ENCODE assay signal across 24 cellular contexts in the genomic region with DNA sequence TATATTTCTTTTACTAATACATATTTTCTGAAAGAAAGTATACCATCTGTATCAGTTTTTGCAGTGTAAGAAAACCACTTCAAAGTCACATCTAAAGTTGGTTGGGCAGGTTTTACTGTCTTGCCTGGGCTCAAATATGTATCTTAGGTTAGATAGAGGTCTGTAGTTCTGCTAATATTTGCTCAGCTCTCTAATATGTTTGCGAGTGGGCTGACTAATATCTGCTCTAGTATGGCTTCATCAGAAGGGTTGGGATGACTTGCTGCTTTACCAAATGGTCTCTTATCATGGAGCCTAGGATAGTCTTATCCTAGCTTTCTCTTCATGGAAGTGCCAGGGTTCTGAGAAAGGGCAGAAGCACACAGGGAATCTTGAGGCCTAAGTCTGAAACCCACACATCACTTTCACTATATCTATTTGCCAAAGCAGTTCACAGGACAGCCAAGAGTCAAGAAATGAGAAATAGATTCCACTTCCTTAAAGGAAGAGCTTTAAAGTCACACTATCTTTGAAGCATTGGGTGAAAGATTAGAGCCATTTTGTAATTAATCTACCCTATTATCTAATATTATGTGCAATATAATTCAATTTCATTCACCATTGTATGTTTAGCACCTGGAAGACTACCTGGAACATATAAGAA.
A peak's percentile ranks its signal among the peaks of the same experiment; 100 is the strongest.
DNase-seq lines count a peak whose midpoint lies in the region; ATAC-seq and TF ChIP-seq lines count a peak whose summit lies in the region.
"Had no signal": no experiment of that assay in that cellular context is flagged by ENCODE, and none has a peak within 500 bp of the region (broad histone marks: within the 10 kb centered on the region; RNA-seq: fewer than 3 reads in every experiment).

No MANE protein-coding gene starts in this region.

- DNase-seq in Caco-2 (peak; percentile 32 to 36), NCI-H69 (lab: John Stamatoyannopoulos, UW) (peak; percentile 17), colonic mucosa (no peak), uterus (no peak)
- DNase-seq in T-helper 2 cell treated with Interferon-gamma antibody and Interleukin-4, amounts not matched to agents 5 μg/mL and 100 μg/mL, for 36 hours (ENCODE audit: low spot score), result no peak
- no peak for DNase-seq in activated T-cell treated with anti-CD3 and anti-CD28 coated beads, Interleukin-2, amount 50 U/mL, for 48 hours
- DNase-seq: activated CD4-positive, alpha-beta T cell treated with anti-CD3 and anti-CD28 coated beads, Interleukin-2, amount 10 ng/mL, durations not matched to agents 7 days and 5 days; activated CD8-positive, alpha-beta memory T cell treated with anti-CD3 and anti-CD28 coated beads, Interleukin-2, amount 50 U/mL, for 48 hours; activated gamma-delta T cell; DMS79; gastrocnemius medialis; Kasumi-1; left cardiac atrium; NCI-H1105 treated with DMSO at 0.1 percent for 48 hours; NK-92 treated with Interleukin-12 subunit alpha and Interleukin-12 subunit beta, amount 100 ng/mL, for 24 hours; stimulated activated CD4-positive, alpha-beta T cell treated with anti-CD3 and anti-CD28 coated beads, Interleukin-1b, Interleukin-23, amount 100 ng/mL, for 48 hours; stimulated activated naive CD4-positive, alpha-beta T cell treated with Interleukin-2 at 50 U/mL for 16 hours; SW 1271; tibial artery had no signal

- CTCF ChIA-PET in Caco-2 (lab: Charles Lee), result interaction anchor here (0.7 kb wide), 1 partner anchor 907 kb away, joined by 3 read pairs; no protein-coding TSS in a partner anchor

- H3K27ac Mint-ChIP-seq in Caco-2 (ENCODE audit: unreplicated experiment), result no peak overlapping the region
- H3K27ac Mint-ChIP-seq in T-helper 2 cell treated with Interferon-gamma antibody and Interleukin-4, amounts not matched to agents 5 μg/mL and 100 μg/mL, for 36 hours, result no peak overlapping the region
- H3K27ac Mint-ChIP-seq: activated CD4-positive, alpha-beta T cell treated with anti-CD3 and anti-CD28 coated beads, Interleukin-2, amount 10 ng/mL, durations not matched to agents 7 days and 5 days; nephron had no signal

- TF ChIP-seq CTCF in Caco-2 (IDR thresholded peaks at IDR 0.05; ENCODE audit: insufficient read depth in 1 of 2, low read depth in 1 of 2, low read length in 1 of 2, severe bottlenecking in 1 of 2, unreplicated experiment in 1 of 2) (no peak), colonic mucosa (IDR thresholded peaks at IDR 0.05) (no peak), uterus (IDR thresholded peaks at IDR 0.05) (no peak)

- no peaks in the 10 kb centered on the region for H3K27me3 Mint-ChIP-seq in Caco-2 (ENCODE audit: insufficient read depth, unreplicated experiment)
- no peaks in the 10 kb centered on the region for H3K27me3 Mint-ChIP-seq in T-helper 2 cell treated with Interferon-gamma antibody and Interleukin-4, amounts not matched to agents 5 μg/mL and 100 μg/mL, for 36 hours (ENCODE audit: low read depth)
- H3K27me3 Mint-ChIP-seq: activated CD4-positive, alpha-beta T cell treated with anti-CD3 and anti-CD28 coated beads, Interleukin-2, amount 10 ng/mL, durations not matched to agents 7 days and 5 days had no signal

- no peak overlapping the region for H3K4me3 ChIP-seq in Caco-2 (ENCODE audit: low read depth, low read length)
- H3K4me3 ChIP-seq in colonic mucosa, result no peak overlapping the region
- no peak overlapping the region for H3K4me3 ChIP-seq in uterus
- H3K4me3 ChIP-seq: gastrocnemius medialis, HAP-1, tibial artery had no signal

- ATAC-seq in GM18511 (IDR thresholded peaks at IDR 0.05; ENCODE audit: unreplicated experiment) (peak; percentile 34), HG02885 (IDR thresholded peaks at IDR 0.05; ENCODE audit: poor library complexity, unreplicated experiment) (peak; percentile 53)
- ATAC-seq: gastrocnemius medialis, left cardiac atrium had no signal

- intact Hi-C loops in Caco-2 (cut with micrococcal nuclease; ENCODE audit: unreplicated experiment) (loop anchor here (5.0 kb wide), 1 partner anchor 856 kb away; no protein-coding TSS in a partner anchor), colonic mucosa (cut with DNase I) (no loop called here), uterus (cut with DNase I; ENCODE audit: low total_unique reads) (no loop called here)

- TF ChIP-seq POLR2A in uterus (IDR thresholded peaks at IDR 0.05), result no peak

- BruUV-seq in Caco-2 (replicated peaks; lab: Mats Ljungman, UMichigan), result no TSS peak

- H3K4me1 ChIP-seq in Caco-2, result no peaks in the 10 kb centered on the region
- no peaks in the 10 kb centered on the region for H3K4me1 ChIP-seq in colonic mucosa
- no peaks in the 10 kb centered on the region for H3K4me1 ChIP-seq in uterus
- H3K4me1 ChIP-seq: gastrocnemius medialis, HAP-1, parathyroid adenoma, tibial artery had no signal

- no peak overlapping the region for H3K9ac ChIP-seq in colonic mucosa (ENCODE audit: low read depth in 2 of 2, low read length in 2 of 2)
- H3K9ac ChIP-seq: parathyroid adenoma had no signal

- H3K9me3 ChIP-seq in Caco-2 (no peaks in the 10 kb centered on the region), colonic mucosa (no peaks in the 10 kb centered on the region), uterus (no peaks in the 10 kb centered on the region)
- H3K9me3 ChIP-seq: gastrocnemius medialis, HAP-1, tibial artery had no signal

- POLR2A ChIA-PET in Caco-2 (lab: Charles Lee), result no interaction called here

- no peaks in the 10 kb centered on the region for H3K36me3 Mint-ChIP-seq in Caco-2 (ENCODE audit: insufficient read depth, unreplicated experiment)
- H3K36me3 Mint-ChIP-seq in T-helper 2 cell treated with Interferon-gamma antibody and Interleukin-4, amounts not matched to agents 5 μg/mL and 100 μg/mL, for 36 hours (ENCODE audit: low read depth), result no peaks in the 10 kb centered on the region

- no peaks in the 10 kb centered on the region for H3K9me3 Mint-ChIP-seq in Caco-2 (ENCODE audit: unreplicated experiment)
- no peaks in the 10 kb centered on the region for H3K9me3 Mint-ChIP-seq in T-helper 2 cell treated with Interferon-gamma antibody and Interleukin-4, amounts not matched to agents 5 μg/mL and 100 μg/mL, for 36 hours
- H3K9me3 Mint-ChIP-seq: activated CD4-positive, alpha-beta T cell treated with anti-CD3 and anti-CD28 coated beads, Interleukin-2, amount 10 ng/mL, durations not matched to agents 7 days and 5 days; nephron had no signal

- H3K27ac ChIP-seq in colonic mucosa, result no peak overlapping the region
- H3K27ac ChIP-seq in uterus, result no peak overlapping the region
- H3K27ac ChIP-seq: gastrocnemius medialis, parathyroid adenoma, tibial artery had no signal

- H3K27me3 ChIP-seq in Caco-2 (replicated peaks; ENCODE audit: control insufficient read depth, insufficient read depth, low read length) (no peaks in the 10 kb centered on the region), colonic mucosa (no peaks in the 10 kb centered on the region), uterus (no peaks in the 10 kb centered on the region)
- H3K27me3 ChIP-seq: gastrocnemius medialis, tibial artery had no signal

- no peaks in the 10 kb centered on the region for H3K36me3 ChIP-seq in Caco-2 (ENCODE audit: control insufficient read depth, insufficient read depth, low read length)
- no peaks in the 10 kb centered on the region for H3K36me3 ChIP-seq in colonic mucosa
- no peaks in the 10 kb centered on the region for H3K36me3 ChIP-seq in uterus
- H3K36me3 ChIP-seq: gastrocnemius medialis, HAP-1, tibial artery had no signal

- no peaks in the 10 kb centered on the region for H3K4me1 Mint-ChIP-seq in Caco-2 (ENCODE audit: low read depth, unreplicated experiment)
- no peaks in the 10 kb centered on the region for H3K4me1 Mint-ChIP-seq in T-helper 2 cell treated with Interferon-gamma antibody and Interleukin-4, amounts not matched to agents 5 μg/mL and 100 μg/mL, for 36 hours (ENCODE audit: low read depth)
- H3K4me1 Mint-ChIP-seq: activated CD4-positive, alpha-beta T cell treated with anti-CD3 and anti-CD28 coated beads, Interleukin-2, amount 10 ng/mL, durations not matched to agents 7 days and 5 days; nephron had no signal

- H3K4me3 Mint-ChIP-seq in Caco-2 (ENCODE audit: unreplicated experiment), result no peak overlapping the region
- no peak overlapping the region for H3K4me3 Mint-ChIP-seq in T-helper 2 cell treated with Interferon-gamma antibody and Interleukin-4, amounts not matched to agents 5 μg/mL and 100 μg/mL, for 36 hours
- H3K4me3 Mint-ChIP-seq: activated CD4-positive, alpha-beta T cell treated with anti-CD3 and anti-CD28 coated beads, Interleukin-2, amount 10 ng/mL, durations not matched to agents 7 days and 5 days; nephron had no signal

Comparison
In these comparisons a context has a peak if more than half of its experiments do, and no peak if none do; other contexts are left out.
1. DNase-seq: peak in Caco-2 (2 of 2) and NCI-H69 (single experiment); none in T-helper 2 cell treated with Interferon-gamma antibody and Interleukin-4, amounts not matched to agents 5 μg/mL and 100 μg/mL, for 36 hours (single experiment), activated T-cell treated with anti-CD3 and anti-CD28 coated beads, Interleukin-2, amount 50 U/mL, for 48 hours (0 of 2), colonic mucosa (single experiment) and uterus (0 of 2).